ENCODE assay signal across 15 cellular contexts in the genomic region with DNA sequence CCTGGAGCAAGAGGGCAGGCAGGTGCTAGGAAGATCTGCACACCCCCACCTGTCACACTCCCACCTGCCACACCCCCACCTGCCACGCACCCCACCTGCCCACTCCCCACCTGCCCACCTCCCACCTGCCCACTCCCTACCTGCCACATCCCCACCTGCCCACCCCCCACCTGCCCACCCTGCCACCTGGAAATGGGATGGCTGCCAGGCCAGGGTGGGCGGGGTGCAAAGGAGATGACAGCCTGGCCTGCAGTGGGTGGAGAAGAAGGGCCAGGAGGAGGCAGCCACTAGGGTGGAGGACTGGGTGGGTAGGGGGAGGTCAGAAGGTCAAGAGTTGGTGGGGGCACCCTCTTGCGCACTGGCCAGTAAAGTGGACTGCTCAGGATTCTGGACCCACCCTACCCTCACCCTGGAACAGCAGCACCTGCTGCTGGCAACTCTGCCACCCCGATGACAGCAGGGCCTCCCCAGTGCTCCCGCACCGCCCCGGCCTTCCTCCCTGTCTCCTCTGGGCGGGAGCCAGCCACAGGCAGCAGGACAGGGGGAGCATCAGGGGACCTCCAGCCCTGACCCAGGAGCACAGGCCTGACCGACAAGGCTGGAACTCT.
DNase-seq lines count a peak whose midpoint lies in the region; ATAC-seq and TF ChIP-seq lines count a peak whose summit lies in the region.
"Had no signal": no experiment of that assay in that cellular context is flagged by ENCODE, and none has a peak within 500 bp of the region (broad histone marks: within the 10 kb centered on the region; RNA-seq: fewer than 3 reads in every experiment).

No MANE protein-coding gene starts in this region.

- peak; percentile 19 for DNase-seq in activated naive CD8-positive, alpha-beta T cell treated with anti-CD3 and anti-CD28 coated beads, Interleukin-2, amount 10 ng/mL, durations not matched to agents 7 days and 5 days
- DNase-seq in activated naive CD8-positive, alpha-beta T cell treated with anti-CD3 and anti-CD28 coated beads, Interleukin-2, amount 50 U/mL, for 24 hours = no peak
- peak; percentile 43 for DNase-seq in D341Med (ENCODE audit: low spot score)
- DNase-seq in activated B cell treated with CpG ODN at 0.5 μM for 24 hours = peak; percentile 4
- DNase-seq in natural killer cell treated with Interleukin-12 subunit alpha and Interleukin-12 subunit beta and Interleukin-15 and Interleukin-18, amount 100 ng/mL, for 72 hours (ENCODE audit: low spot score) = peak; percentile 16
- no peak for DNase-seq in activated CD4-positive, alpha-beta memory T cell treated with anti-CD3 and anti-CD28 coated beads, Interleukin-2, amount 10 ng/mL, durations not matched to agents 7 days and 5 days
- DNase-seq: C1 segment of cervical spinal cord, KBM-7, NCI-H1417 treated with DMSO at 0.1 percent for 48 hours, NCI-H1930, NCI-H69, OCI-M1 had no signal

- no peak overlapping the region for H3K27ac Mint-ChIP-seq in activated naive CD8-positive, alpha-beta T cell treated with anti-CD3 and anti-CD28 coated beads, Interleukin-2, amount 10 ng/mL, durations not matched to agents 7 days and 5 days
- H3K27ac Mint-ChIP-seq in activated naive CD8-positive, alpha-beta T cell treated with anti-CD3 and anti-CD28 coated beads, Interleukin-2, amount 50 U/mL, for 24 hours = no peak overlapping the region
- no peak overlapping the region for H3K27ac Mint-ChIP-seq in activated B cell treated with CpG ODN at 0.5 μM for 24 hours
- H3K27ac Mint-ChIP-seq in natural killer cell treated with Interleukin-12 subunit alpha and Interleukin-12 subunit beta and Interleukin-15 and Interleukin-18, amount 100 ng/mL, for 72 hours = no peak overlapping the region
- H3K27ac Mint-ChIP-seq in stimulated activated memory B cell treated with anti-CD40 and anti-IgM and Interleukin-4, amounts not matched to agents 10 μg/mL and 1 μg/mL and 100 μg/mL, for 72 hours = no peak overlapping the region
- H3K27ac Mint-ChIP-seq in activated CD4-positive, alpha-beta memory T cell treated with anti-CD3 and anti-CD28 coated beads, Interleukin-2, amount 10 ng/mL, durations not matched to agents 7 days and 5 days = no peak overlapping the region
- H3K27ac Mint-ChIP-seq: GM23338 had no signal

- POLR2A ChIA-PET in activated naive CD8-positive, alpha-beta T cell treated with anti-CD3 and anti-CD28 coated beads, Interleukin-2, amount 10 ng/mL, durations not matched to agents 7 days and 5 days (lab: Charles Lee) = no interaction called here
- POLR2A ChIA-PET in activated B cell treated with CpG ODN at 0.5 μM for 24 hours (lab: Charles Lee) = no interaction called here
- POLR2A ChIA-PET in activated CD4-positive, alpha-beta memory T cell treated with anti-CD3 and anti-CD28 coated beads, Interleukin-2, amount 10 ng/mL, durations not matched to agents 7 days and 5 days (lab: Charles Lee) = no interaction called here

- CTCF ChIA-PET in activated B cell treated with CpG ODN at 0.5 μM for 24 hours (lab: Charles Lee) = no interaction called here
- CTCF ChIA-PET in activated CD4-positive, alpha-beta memory T cell treated with anti-CD3 and anti-CD28 coated beads, Interleukin-2, amount 10 ng/mL, durations not matched to agents 7 days and 5 days (lab: Charles Lee) = no interaction called here

- intact Hi-C loops in activated B cell treated with CpG ODN at 0.5 μM for 24 hours (cut with micrococcal nuclease) = no loop called here

- no peaks in the 10 kb centered on the region for H3K36me3 Mint-ChIP-seq in activated naive CD8-positive, alpha-beta T cell treated with anti-CD3 and anti-CD28 coated beads, Interleukin-2, amount 10 ng/mL, durations not matched to agents 7 days and 5 days
- no peaks in the 10 kb centered on the region for H3K36me3 Mint-ChIP-seq in activated naive CD8-positive, alpha-beta T cell treated with anti-CD3 and anti-CD28 coated beads, Interleukin-2, amount 50 U/mL, for 24 hours (ENCODE audit: low read depth)
- no peaks in the 10 kb centered on the region for H3K36me3 Mint-ChIP-seq in activated B cell treated with CpG ODN at 0.5 μM for 24 hours (ENCODE audit: low read depth)
- no peaks in the 10 kb centered on the region for H3K36me3 Mint-ChIP-seq in natural killer cell treated with Interleukin-12 subunit alpha and Interleukin-12 subunit beta and Interleukin-15 and Interleukin-18, amount 100 ng/mL, for 72 hours
- H3K36me3 Mint-ChIP-seq in stimulated activated memory B cell treated with anti-CD40 and anti-IgM and Interleukin-4, amounts not matched to agents 10 μg/mL and 1 μg/mL and 100 μg/mL, for 72 hours = no peaks in the 10 kb centered on the region
- no peaks in the 10 kb centered on the region for H3K36me3 Mint-ChIP-seq in activated CD4-positive, alpha-beta memory T cell treated with anti-CD3 and anti-CD28 coated beads, Interleukin-2, amount 10 ng/mL, durations not matched to agents 7 days and 5 days (ENCODE audit: low read depth)

- H3K4me3 Mint-ChIP-seq in activated naive CD8-positive, alpha-beta T cell treated with anti-CD3 and anti-CD28 coated beads, Interleukin-2, amount 10 ng/mL, durations not matched to agents 7 days and 5 days = no peak overlapping the region
- H3K4me3 Mint-ChIP-seq in activated naive CD8-positive, alpha-beta T cell treated with anti-CD3 and anti-CD28 coated beads, Interleukin-2, amount 50 U/mL, for 24 hours = no peak overlapping the region
- H3K4me3 Mint-ChIP-seq in activated B cell treated with CpG ODN at 0.5 μM for 24 hours = no peak overlapping the region
- no peak overlapping the region for H3K4me3 Mint-ChIP-seq in natural killer cell treated with Interleukin-12 subunit alpha and Interleukin-12 subunit beta and Interleukin-15 and Interleukin-18, amount 100 ng/mL, for 72 hours
- no peak overlapping the region for H3K4me3 Mint-ChIP-seq in stimulated activated memory B cell treated with anti-CD40 and anti-IgM and Interleukin-4, amounts not matched to agents 10 μg/mL and 1 μg/mL and 100 μg/mL, for 72 hours
- H3K4me3 Mint-ChIP-seq in activated CD4-positive, alpha-beta memory T cell treated with anti-CD3 and anti-CD28 coated beads, Interleukin-2, amount 10 ng/mL, durations not matched to agents 7 days and 5 days = no peak overlapping the region

- no peak for TF ChIP-seq CTCF in activated B cell treated with CpG ODN at 0.5 μM for 24 hours (IDR thresholded peaks at IDR 0.05)

- peaks cover 10% of the 10 kb centered on the region for H3K27me3 Mint-ChIP-seq in activated naive CD8-positive, alpha-beta T cell treated with anti-CD3 and anti-CD28 coated beads, Interleukin-2, amount 10 ng/mL, durations not matched to agents 7 days and 5 days
- H3K27me3 Mint-ChIP-seq in activated naive CD8-positive, alpha-beta T cell treated with anti-CD3 and anti-CD28 coated beads, Interleukin-2, amount 50 U/mL, for 24 hours = peaks cover 17% of the 10 kb centered on the region
- H3K27me3 Mint-ChIP-seq in activated B cell treated with CpG ODN at 0.5 μM for 24 hours = peaks cover 15% of the 10 kb centered on the region
- H3K27me3 Mint-ChIP-seq in natural killer cell treated with Interleukin-12 subunit alpha and Interleukin-12 subunit beta and Interleukin-15 and Interleukin-18, amount 100 ng/mL, for 72 hours = peaks cover 6 to 12% of the 10 kb centered on the region in 2 donors
- H3K27me3 Mint-ChIP-seq in stimulated activated memory B cell treated with anti-CD40 and anti-IgM and Interleukin-4, amounts not matched to agents 10 μg/mL and 1 μg/mL and 100 μg/mL, for 72 hours = peaks cover 32% of the 10 kb centered on the region
- no peaks in the 10 kb centered on the region for H3K27me3 Mint-ChIP-seq in activated CD4-positive, alpha-beta memory T cell treated with anti-CD3 and anti-CD28 coated beads, Interleukin-2, amount 10 ng/mL, durations not matched to agents 7 days and 5 days

- peaks cover 8% of the 10 kb centered on the region for H3K9me3 Mint-ChIP-seq in activated naive CD8-positive, alpha-beta T cell treated with anti-CD3 and anti-CD28 coated beads, Interleukin-2, amount 10 ng/mL, durations not matched to agents 7 days and 5 days
- peaks cover 13% of the 10 kb centered on the region for H3K9me3 Mint-ChIP-seq in activated naive CD8-positive, alpha-beta T cell treated with anti-CD3 and anti-CD28 coated beads, Interleukin-2, amount 50 U/mL, for 24 hours
- peaks cover 5% of the 10 kb centered on the region for H3K9me3 Mint-ChIP-seq in activated B cell treated with CpG ODN at 0.5 μM for 24 hours
- H3K9me3 Mint-ChIP-seq in natural killer cell treated with Interleukin-12 subunit alpha and Interleukin-12 subunit beta and Interleukin-15 and Interleukin-18, amount 100 ng/mL, for 72 hours = peaks cover 8% of the 10 kb centered on the region
- H3K9me3 Mint-ChIP-seq in stimulated activated memory B cell treated with anti-CD40 and anti-IgM and Interleukin-4, amounts not matched to agents 10 μg/mL and 1 μg/mL and 100 μg/mL, for 72 hours = peaks cover 16% of the 10 kb centered on the region
- H3K9me3 Mint-ChIP-seq in activated CD4-positive, alpha-beta memory T cell treated with anti-CD3 and anti-CD28 coated beads, Interleukin-2, amount 10 ng/mL, durations not matched to agents 7 days and 5 days = peaks cover 5% of the 10 kb centered on the region

- no peak for ATAC-seq in activated naive CD8-positive, alpha-beta T cell treated with anti-CD3 and anti-CD28 coated beads, Interleukin-2, amount 10 ng/mL, durations not matched to agents 7 days and 5 days (ENCODE audit: low read depth)
- no peak for ATAC-seq in activated naive CD8-positive, alpha-beta T cell treated with anti-CD3 and anti-CD28 coated beads, Interleukin-2, amount 50 U/mL, for 24 hours
- ATAC-seq in activated B cell treated with CpG ODN at 0.5 μM for 24 hours (ENCODE audit: low read depth) (no peak), GM18498 (IDR thresholded peaks at IDR 0.05; ENCODE audit: unreplicated experiment) (no peak)
- no peak for ATAC-seq in natural killer cell treated with Interleukin-12 subunit alpha and Interleukin-12 subunit beta and Interleukin-15 and Interleukin-18, amount 100 ng/mL, for 72 hours
- no peak for ATAC-seq in stimulated activated memory B cell treated with anti-CD40 and anti-IgM and Interleukin-4, amounts not matched to agents 10 μg/mL and 1 μg/mL and 100 μg/mL, for 72 hours

- no peaks in the 10 kb centered on the region for H3K4me1 Mint-ChIP-seq in activated naive CD8-positive, alpha-beta T cell treated with anti-CD3 and anti-CD28 coated beads, Interleukin-2, amount 10 ng/mL, durations not matched to agents 7 days and 5 days
- no peaks in the 10 kb centered on the region for H3K4me1 Mint-ChIP-seq in activated naive CD8-positive, alpha-beta T cell treated with anti-CD3 and anti-CD28 coated beads, Interleukin-2, amount 50 U/mL, for 24 hours
- H3K4me1 Mint-ChIP-seq in activated B cell treated with CpG ODN at 0.5 μM for 24 hours = no peaks in the 10 kb centered on the region
- H3K4me1 Mint-ChIP-seq in natural killer cell treated with Interleukin-12 subunit alpha and Interleukin-12 subunit beta and Interleukin-15 and Interleukin-18, amount 100 ng/mL, for 72 hours (ENCODE audit: low read depth in 2 of 2) = no peaks in the 10 kb centered on the region
- H3K4me1 Mint-ChIP-seq in stimulated activated memory B cell treated with anti-CD40 and anti-IgM and Interleukin-4, amounts not matched to agents 10 μg/mL and 1 μg/mL and 100 μg/mL, for 72 hours = no peaks in the 10 kb centered on the region
- no peaks in the 10 kb centered on the region for H3K4me1 Mint-ChIP-seq in activated CD4-positive, alpha-beta memory T cell treated with anti-CD3 and anti-CD28 coated beads, Interleukin-2, amount 10 ng/mL, durations not matched to agents 7 days and 5 days
- H3K4me1 Mint-ChIP-seq: GM23338 had no signal

Comparison
In these comparisons a context has a peak if more than half of its experiments do, and no peak if none do; other contexts are left out.
1. DNase-seq: peak in activated naive CD8-positive, alpha-beta T cell treated with anti-CD3 and anti-CD28 coated beads, Interleukin-2, amount 10 ng/mL, durations not matched to agents 7 days and 5 days (single experiment), D341Med (single experiment), activated B cell treated with CpG ODN at 0.5 μM for 24 hours (single experiment) and natural killer cell treated with Interleukin-12 subunit alpha and Interleukin-12 subunit beta and Interleukin-15 and Interleukin-18, amount 100 ng/mL, for 72 hours (single experiment); none in activated naive CD8-positive, alpha-beta T cell treated with anti-CD3 and anti-CD28 coated beads, Interleukin-2, amount 50 U/mL, for 24 hours (single experiment) and activated CD4-positive, alpha-beta memory T cell treated with anti-CD3 and anti-CD28 coated beads, Interleukin-2, amount 10 ng/mL, durations not matched to agents 7 days and 5 days (single experiment).